In the genomic region with DNA sequence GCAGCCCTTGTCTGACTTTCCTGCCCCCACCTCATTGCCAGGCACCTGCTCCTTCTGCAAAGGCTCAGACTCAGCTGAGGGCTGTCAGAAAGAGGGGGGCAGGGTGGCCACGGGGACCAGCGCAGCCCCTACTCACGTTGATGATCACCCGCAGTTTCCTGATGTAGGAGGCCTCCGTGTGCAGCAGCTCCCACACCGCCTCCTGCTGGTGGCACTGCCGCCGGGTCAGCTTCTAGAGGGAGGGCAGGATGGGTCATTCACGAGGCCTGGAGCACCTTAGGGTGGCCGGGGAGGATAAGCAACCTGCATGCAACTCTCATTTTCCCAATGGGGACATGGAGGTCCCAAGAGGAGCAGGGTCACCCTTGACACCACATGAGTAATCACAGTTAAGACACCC, we compare ENCODE assay signal across 10 cellular contexts. TPM values are rescaled to one million over a fixed set of nuclear protein-coding genes. Genes with fewer than 3 reads are reported as not detected.
A peak's percentile ranks its signal among the peaks of the same experiment; 100 is the strongest.
DNase-seq lines count a peak whose midpoint lies in the region; ATAC-seq and TF ChIP-seq lines count a peak whose summit lies in the region.
"Had no signal": no experiment of that assay in that cellular context is flagged by ENCODE, and none has a peak within 500 bp of the region (broad histone marks: within the 10 kb centered on the region; RNA-seq: fewer than 3 reads in every experiment).

No MANE protein-coding gene starts in this region.

- no peak overlapping the region for H3K27ac ChIP-seq in WERI-Rb-1
- H3K27ac ChIP-seq in left lung = peak overlapping the region; percentile 24 to 62

- no peak overlapping the region for H3K4me3 ChIP-seq in AG04449 (ENCODE audit: low read depth, low read length)
- no peak overlapping the region for H3K4me3 ChIP-seq in WERI-Rb-1 (ENCODE audit: low read depth, low read length)
- H3K4me3 ChIP-seq in left lung = no peak overlapping the region

- H3K4me1 ChIP-seq in left lung = no peaks in the 10 kb centered on the region

- TF ChIP-seq CTCF in AG04449 (IDR thresholded peaks at IDR 0.05; ENCODE audit: insufficient read depth, low read length, missing control alignments) = peak; percentile 36
- peak; percentile 42 for TF ChIP-seq CTCF in GM13977 (IDR thresholded peaks at IDR 0.05; ENCODE audit: extremely low read depth, insufficient read depth, missing control alignments)
- peak; percentile 70 for TF ChIP-seq CTCF in WERI-Rb-1 (IDR thresholded peaks at IDR 0.05; ENCODE audit: low read depth, low read length)
- no peak for TF ChIP-seq CTCF in left lung (IDR thresholded peaks at IDR 0.05)

- CTCF ChIA-PET in AG04449 (lab: Yijun Ruan, JAX) = interaction anchor here (1.1 to 17.8 kb wide), 4 partner anchors 9 to 226 kb away, joined by 4 to 236 read pairs (median 12); partner anchors contain the start of gene PLEKHG5

- POLR2A ChIA-PET in AG04449 (lab: Yijun Ruan, JAX) = no interaction called here

- H3K36me3 ChIP-seq in WERI-Rb-1 = peaks cover 44% of the 10 kb centered on the region
- H3K36me3 ChIP-seq in left lung = peaks cover 0 to 41% of the 10 kb centered on the region in 2 donors

- in situ Hi-C loops in GM13977 (cut with MboI; ENCODE audit: low pct_unique_long_range_greater_than_20kb, low sequenced_read_pairs, unreplicated experiment) = no loop called here

- DNase-seq in AG04449 (ENCODE audit: low read depth, low spot score) (no peak), GM13977 (ENCODE audit: low spot score) (no peak), WERI-Rb-1 (no peak), left lung (no peak), NCI-H146 treated with DMSO at 0.1 percent for 48 hours (lab: John Stamatoyannopoulos, UW; ENCODE audit: unreplicated experiment) (no peak), HCEC 1CT (no peak), D341Med (ENCODE audit: low spot score) (no peak), GM19240 (ENCODE audit: insufficient read length, low spot score) (no peak)
- DNase-seq: activated naive CD4-positive, alpha-beta T cell treated with anti-CD3 and anti-CD28 coated beads, Interleukin-2, amount 50 U/mL, for 16 hours; CD4-positive, alpha-beta T cell had no signal

- intact Hi-C loops in left lung (cut with DNase I) = no loop called here

- H3K27me3 ChIP-seq in WERI-Rb-1 (ENCODE audit: insufficient read depth, low read depth, severe bottlenecking) (no peaks in the 10 kb centered on the region), left lung (no peaks in the 10 kb centered on the region)

- H3K9me3 ChIP-seq in WERI-Rb-1 (ENCODE audit: severe bottlenecking) (no peaks in the 10 kb centered on the region), left lung (no peaks in the 10 kb centered on the region)

- ATAC-seq in left lung = no peak

RNA-seq across cellular contexts. Expression of gene TNFRSF25, which starts 6.4 kb away (rescaled TPM):
- total RNA-seq in left lung = 1 to 10 TPM; 5.6 to 8.4 TPM

RNA-seq across cellular contexts. Expression of gene PLEKHG5, which starts 19.1 kb away (rescaled TPM):
- 10 to 100 TPM in 1 of 2 donors, 1 to 10 TPM in 1; 6.3 to 10.7 TPM for total RNA-seq in left lung

RNA-seq across cellular contexts. Expression of gene ESPN, which starts 47.8 kb away (rescaled TPM):
- 1 to 10 TPM; 1.2 to 3.7 TPM for total RNA-seq in left lung

RNA-seq across cellular contexts. Expression of gene HES2, which starts 52.7 kb away (rescaled TPM):
- 1 to 10 TPM; 1.6 to 6.6 TPM for total RNA-seq in left lung
- total RNA-seq: CD4-positive, alpha-beta T cell had no signal

Comparison
In these comparisons a context has a peak if more than half of its experiments do, and no peak if none do; other contexts are left out.
1. CTCF ChIP-seq: peak in AG04449 (single experiment), GM13977 (single experiment) and WERI-Rb-1 (single experiment); none in left lung (0 of 2).